8 cellular contexts compared by ENCODE assay signal in genomic region chr2:60554649-60555065, GRCh38. TPM values are rescaled to one million over a fixed set of nuclear protein-coding genes. Genes with fewer than 3 reads are reported as not detected.
DNase-seq lines count a peak whose midpoint lies in the region; ATAC-seq and TF ChIP-seq lines count a peak whose summit lies in the region.

No MANE protein-coding gene starts in this region.

- DNase-seq in BJ (ENCODE audit: low read depth) (no peak), SJCRH30 (peak; percentile 79 to 80), fibroblast of mammary gland (ENCODE audit: low read depth) (no peak), osteocyte (ENCODE audit: extremely low spot score, unreplicated experiment) (no peak), glomerular visceral epithelial cell (ENCODE audit: extremely low spot score) (no peak), epidermal melanocyte (ENCODE audit: insufficient read length, low spot score) (no peak), medulla oblongata (ENCODE audit: extremely low spot score) (no peak)

- TF ChIP-seq CTCF in BJ (IDR thresholded peaks at IDR 0.05; ENCODE audit: insufficient read depth, low read depth, low read length) (no peak), fibroblast of mammary gland (conservative IDR thresholded peaks at IDR 0.05; ENCODE audit: control insufficient read depth, insufficient read depth, low read depth, low read length) (no peak), osteocyte (IDR thresholded peaks at IDR 0.05) (no peak)

- H3K4me3 Mint-ChIP-seq in osteocyte (ENCODE audit: unreplicated experiment) = peak overlapping the region; percentile 83

- no peak overlapping the region for H3K27ac Mint-ChIP-seq in osteocyte (ENCODE audit: unreplicated experiment)

- no peaks in the 10 kb centered on the region for H3K36me3 Mint-ChIP-seq in osteocyte (ENCODE audit: unreplicated experiment)

- H3K36me3 ChIP-seq in BJ (ENCODE audit: control insufficient read depth, insufficient read depth, low read length) = no peaks in the 10 kb centered on the region
- H3K36me3 ChIP-seq in SJCRH30 = no peaks in the 10 kb centered on the region

- no peaks in the 10 kb centered on the region for H3K9me3 ChIP-seq in SJCRH30 (replicated peaks)

- ATAC-seq in GM21529 (IDR thresholded peaks at IDR 0.05; ENCODE audit: unreplicated experiment) = peak; percentile 1

- peak overlapping the region; percentile 54 for H3K27ac ChIP-seq in SJCRH30

- H3K4me1 Mint-ChIP-seq in osteocyte (ENCODE audit: unreplicated experiment) = peaks cover 27% of the 10 kb centered on the region

- CTCF ChIA-PET in BJ (lab: Yijun Ruan, JAX) = interaction anchor here (0.7 to 1.4 kb wide), 3 partner anchors 11 to 218 kb away, joined by 3 to 4 read pairs (median 4); no protein-coding TSS in a partner anchor

- peaks cover 37% of the 10 kb centered on the region for H3K27me3 Mint-ChIP-seq in osteocyte (ENCODE audit: unreplicated experiment)

- POLR2A ChIA-PET in BJ (lab: Charles Lee) = no interaction called here

- H3K4me3 ChIP-seq in BJ (ENCODE audit: low read depth, low read length) (peak overlapping the region; percentile 52), SJCRH30 (peak overlapping the region; percentile 79), fibroblast of mammary gland (ENCODE audit: control insufficient read depth, low read depth, low read length) (peak overlapping the region; percentile 33)

- H3K9me3 Mint-ChIP-seq in osteocyte (ENCODE audit: unreplicated experiment) = no peaks in the 10 kb centered on the region

- H3K27me3 ChIP-seq in BJ (ENCODE audit: control insufficient read depth, insufficient read depth, low read length) (peaks cover 16% of the 10 kb centered on the region), SJCRH30 (peaks cover 3% of the 10 kb centered on the region; the same call in 1 of the 2 replicates)

- H3K4me1 ChIP-seq in SJCRH30 = no peaks in the 10 kb centered on the region

RNA-seq across cellular contexts. Expression of gene BCL11A, which starts 1.2 kb away (rescaled TPM):
- polyA plus RNA-seq in BJ (2011; rRNA removed) = 0.60 and 1.4 TPM in 2 replicates
- 3.1 and 4.2 TPM in 2 replicates for polyA minus RNA-seq in BJ (2011; rRNA and poly(A)+ RNA removed)
- 23.1 and 29.7 TPM in 2 replicates for total RNA-seq in SJCRH30 (2014; rRNA removed; shearing (Covaris generic))
- 9.7 and 10.7 TPM in 2 replicates for total RNA-seq in osteocyte

Comparison
In these comparisons a context has a peak if more than half of its experiments do, and no peak if none do; other contexts are left out.
1. DNase-seq: peak in SJCRH30 (2 of 2); none in BJ (single experiment), fibroblast of mammary gland (single experiment), osteocyte (single experiment), glomerular visceral epithelial cell (single experiment), epidermal melanocyte (single experiment) and medulla oblongata (single experiment).
2. Peak in every context shown above with its lines, with median percentiles within 50 percentile points of each other: H3K4me3 ChIP-seq.